Comparison of ENCODE assay signal across 20 cellular contexts in the genomic region with DNA sequence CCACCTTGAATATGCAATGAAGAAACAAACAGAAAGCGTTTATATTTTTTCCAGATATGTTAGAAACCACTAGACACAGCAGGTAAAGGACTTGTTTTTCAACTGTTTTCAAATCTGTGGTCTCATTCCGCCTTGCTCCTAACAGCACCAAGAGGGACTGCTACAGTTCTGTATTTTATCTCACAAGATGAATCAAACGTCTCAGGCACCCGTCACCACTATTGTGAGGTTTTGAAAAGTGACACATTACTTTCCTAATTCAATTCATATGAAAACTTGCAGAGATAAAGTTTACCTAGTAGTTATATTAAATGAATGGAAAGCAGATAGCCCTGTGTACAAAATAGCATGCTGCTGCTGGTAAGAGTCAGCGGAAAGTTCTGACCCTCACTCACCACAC.
DNase-seq lines count a peak whose midpoint lies in the region; ATAC-seq and TF ChIP-seq lines count a peak whose summit lies in the region.
"Had no signal": no experiment of that assay in that cellular context is flagged by ENCODE, and none has a peak within 500 bp of the region (broad histone marks: within the 10 kb centered on the region; RNA-seq: fewer than 3 reads in every experiment).

No MANE protein-coding gene starts in this region.

- no peak for TF ChIP-seq CTCF in natural killer cell (IDR thresholded peaks at IDR 0.05)

- no peak overlapping the region for H3K4me3 Mint-ChIP-seq in activated T-cell treated with anti-CD3 and anti-CD28 coated beads, Interleukin-2, amount 50 U/mL, for 4 hours
- H3K4me3 Mint-ChIP-seq in natural killer cell = peak overlapping the region; percentile 74
- H3K4me3 Mint-ChIP-seq: CD4-positive, alpha-beta memory T cell; HFFc6 had no signal

- H3K27ac Mint-ChIP-seq in natural killer cell = peak overlapping the region; percentile 39 to 77
- H3K27ac Mint-ChIP-seq: CD4-positive, alpha-beta memory T cell; HFFc6 had no signal

- no peaks in the 10 kb centered on the region for H3K36me3 Mint-ChIP-seq in activated T-cell treated with anti-CD3 and anti-CD28 coated beads, Interleukin-2, amount 50 U/mL, for 4 hours (ENCODE audit: insufficient read depth)
- H3K36me3 Mint-ChIP-seq in natural killer cell = no peaks in the 10 kb centered on the region
- H3K36me3 Mint-ChIP-seq: CD4-positive, alpha-beta memory T cell had no signal

- H3K9me3 Mint-ChIP-seq in activated T-cell treated with anti-CD3 and anti-CD28 coated beads, Interleukin-2, amount 50 U/mL, for 4 hours = peaks cover 1% of the 10 kb centered on the region
- H3K9me3 Mint-ChIP-seq in natural killer cell = no peaks in the 10 kb centered on the region
- H3K9me3 Mint-ChIP-seq: HFFc6 had no signal

- no peak for DNase-seq in activated T-cell treated with anti-CD3 and anti-CD28 coated beads, Interleukin-2, amount 50 U/mL, for 4 hours
- no peak for DNase-seq in activated T-cell treated with anti-CD3 and anti-CD28 coated beads, Interleukin-2, amount 50 U/mL, for 48 hours
- peak; percentile 37 for DNase-seq in stimulated activated CD4-positive, alpha-beta T cell treated with anti-CD3 and anti-CD28 coated beads, Interleukin-1b, Interleukin-23, amount 100 ng/mL, for 48 hours
- DNase-seq in stimulated activated CD4-positive, alpha-beta T cell treated with anti-CD3 and anti-CD28 coated beads, Interleukin-2, amount 100 ng/mL, for 48 hours = no peak
- no peak for DNase-seq in natural killer cell
- DNase-seq in GDM1 (lab: John Stamatoyannopoulos, UW) = no peak
- DNase-seq in caudate nucleus (lab: John Stamatoyannopoulos, UW) = no peak
- DNase-seq: C1 segment of cervical spinal cord; CD4-positive, alpha-beta memory T cell; COR-L47; GOT3; HFFc6; KBM-7; MV-4-11; NCI-H1105 treated with DMSO at 0.1 percent for 48 hours; NCI-H2029; NCI-H446; NCI-H524 treated with DMSO at 0.1 percent for 48 hours; NCI-H774; SIG-M5 had no signal

- peak; percentile 81 to 87 for ATAC-seq in activated T-cell treated with anti-CD3 and anti-CD28 coated beads, Interleukin-2, amount 50 U/mL, for 4 hours
- peak; percentile 46 to 57 (median 53) for ATAC-seq in natural killer cell

- intact Hi-C loops in natural killer cell (cut with micrococcal nuclease) = no loop called here

- peaks cover 17% of the 10 kb centered on the region for H3K4me1 Mint-ChIP-seq in activated T-cell treated with anti-CD3 and anti-CD28 coated beads, Interleukin-2, amount 50 U/mL, for 4 hours (ENCODE audit: low read depth)
- peaks cover 37 to 48% of the 10 kb centered on the region in 2 donors for H3K4me1 Mint-ChIP-seq in natural killer cell

- no peaks in the 10 kb centered on the region for H3K27me3 Mint-ChIP-seq in activated T-cell treated with anti-CD3 and anti-CD28 coated beads, Interleukin-2, amount 50 U/mL, for 4 hours (ENCODE audit: low read depth)
- no peaks in the 10 kb centered on the region for H3K27me3 Mint-ChIP-seq in natural killer cell (ENCODE audit: low read depth in 2 of 2)
- H3K27me3 Mint-ChIP-seq: CD4-positive, alpha-beta memory T cell had no signal

- no peak overlapping the region for H3K27ac ChIP-seq in caudate nucleus (ENCODE audit: low read depth, low read length)
